Comparison of ENCODE assay signal across 40 cellular contexts in the genomic region with DNA sequence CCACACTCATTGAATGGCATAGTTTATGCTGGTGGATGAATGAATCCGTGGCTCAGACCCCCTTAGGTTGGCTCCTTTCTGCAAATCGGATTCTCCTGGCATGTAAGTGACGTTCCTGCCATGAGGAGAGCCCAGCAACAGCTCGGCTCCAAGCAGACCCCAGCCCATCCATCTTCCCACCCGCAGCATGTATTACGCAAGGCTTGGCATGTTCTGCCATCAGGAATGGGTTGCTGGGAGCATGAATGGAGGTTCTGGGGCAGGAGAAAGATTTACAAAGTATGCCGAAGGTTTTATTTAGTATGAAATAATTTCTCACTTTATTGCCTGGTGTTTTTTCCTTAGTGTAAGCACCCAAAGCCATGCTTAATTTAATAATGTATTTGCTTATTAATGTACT.
"Had no signal": no experiment of that assay in that cellular context is flagged by ENCODE, and none has a peak within 500 bp of the region (broad histone marks: within the 10 kb centered on the region; RNA-seq: fewer than 3 reads in every experiment).

No MANE protein-coding gene starts in this region.

- H3K4me1 Mint-ChIP-seq: activated naive CD4-positive, alpha-beta T cell treated with anti-CD3 and anti-CD28 coated beads, Interleukin-2, amount 10 ng/mL, durations not matched to agents 7 days and 5 days; activated naive CD4-positive, alpha-beta T cell treated with anti-CD3 and anti-CD28 coated beads, Interleukin-2, amount 50 U/mL, for 24 hours; activated naive CD8-positive, alpha-beta T cell treated with anti-CD3 and anti-CD28 coated beads for 36 hours; activated naive CD8-positive, alpha-beta T cell treated with anti-CD3 and anti-CD28 coated beads, Interleukin-2, amount 10 ng/mL, durations not matched to agents 7 days and 5 days; activated naive CD8-positive, alpha-beta T cell treated with anti-CD3 and anti-CD28 coated beads, Interleukin-2, amount 50 U/mL, for 24 hours; activated T-helper 17 cell treated with anti-CD3 and anti-CD28 coated beads, Interleukin-2, amount 50 U/mL, for 72 hours; central memory CD8-positive, alpha-beta T cell had no signal

- H3K36me3 ChIP-seq: adrenal gland, ascending aorta, brain microvascular endothelial cell, breast epithelium, cardiac muscle cell had no signal

- DNase-seq: activated effector memory CD4-positive, alpha-beta T cell treated with anti-CD3 and anti-CD28 coated beads, Interleukin-2, amount 50 U/mL, for 16 hours; activated effector memory CD4-positive, alpha-beta T cell treated with Interleukin-2 at 50 U/mL for 16 hours; activated gamma-delta T cell; activated gamma-delta T cell treated with Interleukin-2 at 50 U/mL for 16 hours; activated naive CD4-positive, alpha-beta T cell; activated naive CD4-positive, alpha-beta T cell treated with anti-CD3 and anti-CD28 coated beads for 36 hours; activated naive CD4-positive, alpha-beta T cell treated with anti-CD3 and anti-CD28 coated beads, Interleukin-2, amount 10 ng/mL, durations not matched to agents 7 days and 5 days; activated naive CD4-positive, alpha-beta T cell treated with anti-CD3 and anti-CD28 coated beads, Interleukin-2, amount 50 U/mL, for 16 hours; activated naive CD4-positive, alpha-beta T cell treated with Interleukin-2 at 50 U/mL for 16 hours; activated naive CD8-positive, alpha-beta T cell treated with anti-CD3 and anti-CD28 coated beads for 36 hours; activated naive CD8-positive, alpha-beta T cell treated with anti-CD3 and anti-CD28 coated beads, Interleukin-2, amount 10 ng/mL, durations not matched to agents 7 days and 5 days; activated naive CD8-positive, alpha-beta T cell treated with anti-CD3 and anti-CD28 coated beads, Interleukin-2, amount 50 U/mL, for 24 hours; activated T-cell treated with anti-CD3 and anti-CD28 coated beads, Interleukin-2, amount 50 U/mL, for 1 hour; activated T-cell treated with anti-CD3 and anti-CD28 coated beads, Interleukin-2, amount 50 U/mL, for 24 hours; activated T-cell treated with anti-CD3 and anti-CD28 coated beads, Interleukin-2, amount 50 U/mL, for 4 hours; activated T-cell treated with anti-CD3 and anti-CD28 coated beads, Interleukin-2, amount 50 U/mL, for 48 hours; activated T-cell treated with anti-CD3 and anti-CD28 coated beads, Interleukin-2, amount 50 U/mL, for 72 hours; amniotic stem cell; amygdala; anterior cingulate cortex; aorta; body of pancreas; brain microvascular endothelial cell; caudate nucleus; central memory CD4-positive, alpha-beta T cell; cerebellar nuclear complex had no signal

- H3K4me3 ChIP-seq: adrenal gland, ascending aorta, body of pancreas, breast epithelium, cardiac muscle cell had no signal

- H3K9me3 ChIP-seq: adrenal gland, ascending aorta, body of pancreas, breast epithelium had no signal

- H3K4me1 ChIP-seq: adrenal gland, ascending aorta, breast epithelium had no signal

- FAIRE-seq: astrocyte, bronchial epithelial cell had no signal

- H3K27ac ChIP-seq: adrenal gland, ascending aorta, body of pancreas, brain microvascular endothelial cell, breast epithelium, cardiac muscle cell had no signal

- H3K36me3 Mint-ChIP-seq: activated naive CD4-positive, alpha-beta T cell treated with anti-CD3 and anti-CD28 coated beads, Interleukin-2, amount 10 ng/mL, durations not matched to agents 7 days and 5 days; activated naive CD4-positive, alpha-beta T cell treated with anti-CD3 and anti-CD28 coated beads, Interleukin-2, amount 50 U/mL, for 24 hours; activated naive CD4-positive, alpha-beta T cell treated with anti-CD3 and anti-CD28 coated beads, Interleukin-2, amount 50 U/mL, for 72 hours; activated naive CD8-positive, alpha-beta T cell; activated naive CD8-positive, alpha-beta T cell treated with anti-CD3 and anti-CD28 coated beads for 36 hours; activated naive CD8-positive, alpha-beta T cell treated with anti-CD3 and anti-CD28 coated beads, Interleukin-2, amount 10 ng/mL, durations not matched to agents 7 days and 5 days; brain had no signal

- H3K27me3 ChIP-seq: adrenal gland, ascending aorta, body of pancreas, brain microvascular endothelial cell, breast epithelium, cardiac muscle cell had no signal

- ATAC-seq: activated naive CD4-positive, alpha-beta T cell treated with anti-CD3 and anti-CD28 coated beads, Interleukin-2, amount 50 U/mL, for 72 hours; activated naive CD8-positive, alpha-beta T cell treated with anti-CD3 and anti-CD28 coated beads, Interleukin-2, amount 50 U/mL, for 24 hours; activated T-cell treated with anti-CD3 and anti-CD28 coated beads, Interleukin-2, amount 50 U/mL, for 4 hours; activated T-cell treated with anti-CD3 and anti-CD28 coated beads, Interleukin-2, amount 50 U/mL, for 72 hours; activated T-helper 17 cell treated with anti-CD3 and anti-CD28 coated beads, Interleukin-2, amount 50 U/mL, for 72 hours; body of pancreas had no signal

- H3K27me3 Mint-ChIP-seq: activated naive CD4-positive, alpha-beta T cell treated with anti-CD3 and anti-CD28 coated beads, Interleukin-2, amount 50 U/mL, for 24 hours; activated naive CD8-positive, alpha-beta T cell; activated naive CD8-positive, alpha-beta T cell treated with anti-CD3 and anti-CD28 coated beads for 36 hours; brain had no signal

- H3K27ac Mint-ChIP-seq: activated naive CD4-positive, alpha-beta T cell treated with anti-CD3 and anti-CD28 coated beads for 36 hours; activated naive CD4-positive, alpha-beta T cell treated with anti-CD3 and anti-CD28 coated beads, Interleukin-2, amount 10 ng/mL, durations not matched to agents 7 days and 5 days; activated naive CD4-positive, alpha-beta T cell treated with anti-CD3 and anti-CD28 coated beads, Interleukin-2, amount 50 U/mL, for 24 hours; activated naive CD4-positive, alpha-beta T cell treated with anti-CD3 and anti-CD28 coated beads, Interleukin-2, amount 50 U/mL, for 72 hours; activated naive CD8-positive, alpha-beta T cell; activated naive CD8-positive, alpha-beta T cell treated with anti-CD3 and anti-CD28 coated beads for 36 hours; activated naive CD8-positive, alpha-beta T cell treated with anti-CD3 and anti-CD28 coated beads, Interleukin-2, amount 10 ng/mL, durations not matched to agents 7 days and 5 days; activated naive CD8-positive, alpha-beta T cell treated with anti-CD3 and anti-CD28 coated beads, Interleukin-2, amount 50 U/mL, for 24 hours; activated T-cell treated with anti-CD3 and anti-CD28 coated beads, Interleukin-2, amount 50 U/mL, for 24 hours; activated T-cell treated with anti-CD3 and anti-CD28 coated beads, Interleukin-2, amount 50 U/mL, for 72 hours; activated T-helper 1 cell treated with anti-CD3 and anti-CD28 coated beads, Interleukin-12 subunit alpha, Interleukin-12 subunit beta, Interleukin-2, Interleukin-4 antibody, amounts not matched to agents 30 ng/mL and 10 ng/mL and 1 ng/mL, durations not matched to agents 14 hours and 24 hours and 36 hours; activated T-helper 17 cell treated with anti-CD3 and anti-CD28 coated beads, Interleukin-2, amount 50 U/mL, for 72 hours; activated T-helper 2 cell treated with anti-CD3 and anti-CD28 coated beads, Interferon-gamma antibody, Interleukin-2, Interleukin-4, amounts not matched to agents 10 μg/mL and 5 μg/mL and 100 μg/mL, durations not matched to agents 14 hours and 24 hours and 36 hours had no signal

- H3K9me3 Mint-ChIP-seq: activated naive CD4-positive, alpha-beta T cell treated with anti-CD3 and anti-CD28 coated beads for 36 hours; activated naive CD4-positive, alpha-beta T cell treated with anti-CD3 and anti-CD28 coated beads, Interleukin-2, amount 10 ng/mL, durations not matched to agents 7 days and 5 days; activated naive CD4-positive, alpha-beta T cell treated with anti-CD3 and anti-CD28 coated beads, Interleukin-2, amount 50 U/mL, for 24 hours; activated naive CD4-positive, alpha-beta T cell treated with anti-CD3 and anti-CD28 coated beads, Interleukin-2, amount 50 U/mL, for 72 hours; activated naive CD8-positive, alpha-beta T cell treated with anti-CD3 and anti-CD28 coated beads for 36 hours; activated naive CD8-positive, alpha-beta T cell treated with anti-CD3 and anti-CD28 coated beads, Interleukin-2, amount 10 ng/mL, durations not matched to agents 7 days and 5 days; activated naive CD8-positive, alpha-beta T cell treated with anti-CD3 and anti-CD28 coated beads, Interleukin-2, amount 50 U/mL, for 24 hours; activated T-cell treated with anti-CD3 and anti-CD28 coated beads, Interleukin-2, amount 50 U/mL, for 24 hours; activated T-cell treated with anti-CD3 and anti-CD28 coated beads, Interleukin-2, amount 50 U/mL, for 4 hours; activated T-cell treated with anti-CD3 and anti-CD28 coated beads, Interleukin-2, amount 50 U/mL, for 72 hours; activated T-helper 1 cell treated with anti-CD3 and anti-CD28 coated beads, Interleukin-12 subunit alpha, Interleukin-12 subunit beta, Interleukin-2, Interleukin-4 antibody, amounts not matched to agents 30 ng/mL and 10 ng/mL and 1 ng/mL, durations not matched to agents 14 hours and 24 hours and 36 hours; activated T-helper 17 cell treated with anti-CD3 and anti-CD28 coated beads, Interleukin-2, amount 50 U/mL, for 72 hours; activated T-helper 2 cell treated with anti-CD3 and anti-CD28 coated beads, Interferon-gamma antibody, Interleukin-2, Interleukin-4, amounts not matched to agents 10 μg/mL and 5 μg/mL and 100 μg/mL, durations not matched to agents 14 hours and 24 hours and 36 hours; central memory CD8-positive, alpha-beta T cell had no signal

- H3K4me3 Mint-ChIP-seq: activated naive CD4-positive, alpha-beta T cell treated with anti-CD3 and anti-CD28 coated beads for 36 hours; activated naive CD4-positive, alpha-beta T cell treated with anti-CD3 and anti-CD28 coated beads, Interleukin-2, amount 10 ng/mL, durations not matched to agents 7 days and 5 days; activated naive CD4-positive, alpha-beta T cell treated with anti-CD3 and anti-CD28 coated beads, Interleukin-2, amount 50 U/mL, for 24 hours; activated naive CD8-positive, alpha-beta T cell; activated naive CD8-positive, alpha-beta T cell treated with anti-CD3 and anti-CD28 coated beads for 36 hours; activated naive CD8-positive, alpha-beta T cell treated with anti-CD3 and anti-CD28 coated beads, Interleukin-2, amount 10 ng/mL, durations not matched to agents 7 days and 5 days; activated naive CD8-positive, alpha-beta T cell treated with anti-CD3 and anti-CD28 coated beads, Interleukin-2, amount 50 U/mL, for 24 hours; activated T-cell treated with anti-CD3 and anti-CD28 coated beads, Interleukin-2, amount 50 U/mL, for 24 hours; activated T-cell treated with anti-CD3 and anti-CD28 coated beads, Interleukin-2, amount 50 U/mL, for 4 hours; activated T-cell treated with anti-CD3 and anti-CD28 coated beads, Interleukin-2, amount 50 U/mL, for 72 hours; activated T-helper 1 cell treated with anti-CD3 and anti-CD28 coated beads, Interleukin-12 subunit alpha, Interleukin-12 subunit beta, Interleukin-2, Interleukin-4 antibody, amounts not matched to agents 30 ng/mL and 10 ng/mL and 1 ng/mL, durations not matched to agents 14 hours and 24 hours and 36 hours; activated T-helper 17 cell treated with anti-CD3 and anti-CD28 coated beads, Interleukin-2, amount 50 U/mL, for 72 hours; brain; central memory CD8-positive, alpha-beta T cell had no signal
